ENCODE assay signal across 30 cellular contexts in the genomic region with DNA sequence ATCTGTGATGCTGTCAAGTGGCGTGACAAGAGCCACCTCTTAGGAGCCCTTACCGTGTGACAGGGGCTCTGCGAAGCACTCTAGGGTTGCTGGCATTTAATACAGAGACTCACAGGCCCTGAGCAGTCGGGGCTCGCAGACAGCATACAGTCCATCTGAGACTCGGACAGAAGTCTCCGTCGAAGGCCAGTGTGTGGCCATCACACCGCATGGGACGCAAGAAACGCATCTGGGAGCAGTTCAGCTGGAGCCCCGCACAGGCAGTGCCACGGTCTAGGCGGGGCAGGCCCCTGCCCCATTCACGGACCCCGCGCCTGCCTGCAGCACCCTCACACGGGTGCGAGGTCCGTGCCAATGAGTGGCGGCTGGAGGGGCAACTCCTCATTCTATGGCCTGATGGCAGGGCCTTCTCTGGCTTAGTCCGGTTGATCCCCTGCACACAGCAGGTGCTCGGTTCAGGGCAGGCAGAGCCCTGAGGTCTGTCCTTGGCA.
"Had no signal": no experiment of that assay in that cellular context is flagged by ENCODE, and none has a peak within 500 bp of the region (broad histone marks: within the 10 kb centered on the region; RNA-seq: fewer than 3 reads in every experiment).

No MANE protein-coding gene starts in this region.

- H3K27me3 Mint-ChIP-seq: activated CD8-positive, alpha-beta T cell treated with anti-CD3 and anti-CD28 coated beads for 36 hours; activated naive CD8-positive, alpha-beta T cell; activated T-helper 17 cell treated with anti-CD3 and anti-CD28 coated beads, Interleukin-2, amount 50 U/mL, for 72 hours; central memory CD8-positive, alpha-beta T cell; dendritic cell treated with granulocyte-macrophage colony-stimulating factor and Interleukin-4, amounts not matched to agents 40 ng/mL and 50 ng/mL, for 4 days; T-helper 17 cell had no signal

- H3K27ac Mint-ChIP-seq: activated CD8-positive, alpha-beta T cell treated with anti-CD3 and anti-CD28 coated beads for 36 hours; activated naive CD8-positive, alpha-beta T cell; activated T-helper 17 cell treated with anti-CD3 and anti-CD28 coated beads, Interleukin-2, amount 50 U/mL, for 72 hours; dendritic cell treated with granulocyte-macrophage colony-stimulating factor and Interleukin-4, amounts not matched to agents 40 ng/mL and 50 ng/mL, for 4 days; endodermal cell; T-helper 17 cell; T-helper 2 cell treated with Interferon-gamma antibody and Interleukin-4, amounts not matched to agents 5 μg/mL and 100 μg/mL, for 36 hours had no signal

- H3K9me3 Mint-ChIP-seq: activated CD8-positive, alpha-beta T cell treated with anti-CD3 and anti-CD28 coated beads for 36 hours; activated T-cell treated with anti-CD3 and anti-CD28 coated beads, Interleukin-2, amount 50 U/mL, for 4 hours; activated T-helper 17 cell treated with anti-CD3 and anti-CD28 coated beads, Interleukin-2, amount 50 U/mL, for 72 hours; central memory CD8-positive, alpha-beta T cell; dendritic cell treated with granulocyte-macrophage colony-stimulating factor and Interleukin-4, amounts not matched to agents 40 ng/mL and 50 ng/mL, for 4 days; endodermal cell; T-helper 2 cell treated with Interferon-gamma antibody and Interleukin-4, amounts not matched to agents 5 μg/mL and 100 μg/mL, for 36 hours had no signal

- H3K4me1 Mint-ChIP-seq: activated T-helper 17 cell treated with anti-CD3 and anti-CD28 coated beads, Interleukin-2, amount 50 U/mL, for 72 hours; central memory CD8-positive, alpha-beta T cell; endodermal cell; T-helper 17 cell had no signal

- H3K4me1 ChIP-seq: gastrocnemius medialis had no signal

- H3K9me3 ChIP-seq: gastrocnemius medialis had no signal

- H3K4me3 ChIP-seq: coronary artery, dorsolateral prefrontal cortex, gastrocnemius medialis had no signal

- DNase-seq: activated CD4-positive, alpha-beta T cell treated with anti-CD3 and anti-CD28 coated beads for 4 hours; activated CD4-positive, alpha-beta T cell treated with anti-CD3 and anti-CD28 coated beads, Interleukin-2, amount 50 U/mL, for 1 hour; activated CD4-positive, alpha-beta T cell treated with anti-CD3 and anti-CD28 coated beads, Interleukin-2, amount 50 U/mL, for 48 hours; activated CD4-positive, CD25-positive, alpha-beta regulatory T cell; activated CD4-positive, CD25-positive, alpha-beta regulatory T cell treated with anti-CD3 and anti-CD28 coated beads, Interleukin-2, amount 50 U/mL, for 72 hours; activated CD8-positive, alpha-beta memory T cell treated with anti-CD3 and anti-CD28 coated beads for 24 hours; activated CD8-positive, alpha-beta T cell treated with anti-CD3 and anti-CD28 coated beads for 36 hours; activated effector memory CD4-positive, alpha-beta T cell treated with Interleukin-2 at 50 U/mL for 16 hours; activated gamma-delta T cell treated with Interleukin-2 at 50 U/mL for 16 hours; activated naive CD4-positive, alpha-beta T cell treated with anti-CD3 and anti-CD28 coated beads, Interleukin-2, amount 50 U/mL, for 16 hours; activated naive CD4-positive, alpha-beta T cell treated with Interleukin-2 at 50 U/mL for 16 hours; activated T-cell treated with anti-CD3 and anti-CD28 coated beads, Interleukin-2, amount 50 U/mL, for 4 hours; amniotic stem cell; anterior cingulate cortex; brain microvascular endothelial cell; dorsolateral prefrontal cortex; effector memory CD4-positive, alpha-beta T cell; endodermal cell; foreskin fibroblast; gastrocnemius medialis; T-helper 1 cell; T-helper 17 cell; T1000; WERI-Rb-1 had no signal

- ATAC-seq: activated CD8-positive, alpha-beta T cell treated with anti-CD3 and anti-CD28 coated beads for 36 hours; activated T-cell treated with anti-CD3 and anti-CD28 coated beads, Interleukin-2, amount 50 U/mL, for 4 hours; activated T-helper 17 cell treated with anti-CD3 and anti-CD28 coated beads, Interleukin-2, amount 50 U/mL, for 72 hours; gastrocnemius medialis; T-helper 17 cell had no signal

- H3K4me3 Mint-ChIP-seq: activated CD8-positive, alpha-beta T cell treated with anti-CD3 and anti-CD28 coated beads for 36 hours; activated naive CD8-positive, alpha-beta T cell; activated T-cell treated with anti-CD3 and anti-CD28 coated beads, Interleukin-2, amount 50 U/mL, for 4 hours; activated T-helper 17 cell treated with anti-CD3 and anti-CD28 coated beads, Interleukin-2, amount 50 U/mL, for 72 hours; central memory CD8-positive, alpha-beta T cell; dendritic cell treated with granulocyte-macrophage colony-stimulating factor and Interleukin-4, amounts not matched to agents 40 ng/mL and 50 ng/mL, for 4 days; endodermal cell; T-helper 17 cell; T-helper 2 cell treated with Interferon-gamma antibody and Interleukin-4, amounts not matched to agents 5 μg/mL and 100 μg/mL, for 36 hours had no signal

- H3K27ac ChIP-seq: brain microvascular endothelial cell, coronary artery, gastrocnemius medialis, WERI-Rb-1 had no signal

- H3K27me3 ChIP-seq: brain microvascular endothelial cell, dorsolateral prefrontal cortex, gastrocnemius medialis had no signal
